8 cellular contexts compared by ENCODE assay signal in the genomic region with DNA sequence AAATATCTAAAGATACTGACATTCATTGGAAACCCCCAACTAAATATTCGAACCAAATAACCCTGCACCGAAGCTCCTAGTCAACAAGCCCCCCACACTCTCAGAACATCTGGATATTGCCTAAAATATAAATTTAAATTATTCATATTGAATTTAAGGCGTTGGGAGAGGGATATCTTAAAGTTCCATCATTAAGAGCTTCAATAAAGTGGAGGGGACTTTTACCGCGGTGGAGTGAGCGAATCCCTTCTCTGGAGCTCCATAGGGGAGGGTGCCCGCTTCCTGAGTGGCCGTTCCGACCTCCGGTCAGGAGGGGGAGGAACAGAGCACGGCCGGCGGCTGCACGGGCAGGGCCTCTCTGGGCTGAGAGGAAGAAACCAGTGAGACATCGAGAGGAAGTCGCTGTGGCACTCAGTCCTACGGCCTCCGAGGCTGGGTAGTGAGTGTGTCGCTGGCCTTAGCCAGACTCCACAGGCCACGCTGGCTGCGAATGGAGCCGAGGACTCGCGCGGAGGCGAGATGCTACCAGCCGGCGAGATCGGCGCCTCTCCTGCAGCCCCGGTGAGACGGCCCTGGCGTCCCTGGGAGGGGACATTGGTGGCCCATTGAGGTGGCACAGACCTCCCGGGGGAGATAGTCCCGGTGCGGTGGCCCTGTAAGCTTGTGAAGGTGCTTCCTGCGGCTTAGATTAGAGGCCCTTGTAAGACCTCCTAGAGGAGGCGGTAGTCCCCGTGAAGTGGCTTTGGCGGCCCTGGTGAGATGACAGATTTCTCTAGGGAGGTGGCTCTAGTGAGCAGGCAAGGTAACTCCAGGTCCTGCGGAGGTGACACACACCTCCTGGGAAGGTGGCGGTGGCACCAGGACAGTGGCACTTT. TPM values are rescaled to one million over a fixed set of nuclear protein-coding genes. Genes with fewer than 3 reads are reported as not detected.
DNase-seq lines count a peak whose midpoint lies in the region; TF ChIP-seq lines count a peak whose summit lies in the region.

RINT1 (plus strand) TSS at position 405 of the 875 bp plus-strand sequence; CDS start at position 520, 115 bp downstream.

- H2BK15ac ChIP-seq in H9 (ENCODE audit: low read depth, low read length): no peak within 1 kb of the TSS

- peak within 1 kb of the TSS; percentile 96 to 97 for H3K4me3 Mint-ChIP-seq in H9

- TF ChIP-seq CTCF in H9 (conservative IDR thresholded peaks at IDR 0.05) (peak; percentile 80), fibroblast of villous mesenchyme (IDR thresholded peaks at IDR 0.05; ENCODE audit: insufficient read depth, low read depth, low read length) (peak; percentile 82)

- H3K9ac ChIP-seq in H9 (ENCODE audit: extremely low read depth, insufficient read length, low read length) (peak within 1 kb of the TSS; percentile 72), subcutaneous abdominal adipose tissue (ENCODE audit: low read length in 5 of 5) (peak within 1 kb of the TSS; percentile 99 to 100 (median 100))

- H3K27ac ChIP-seq in H9 (ENCODE audit: insufficient read length, low read depth, low read length): no peak within 1 kb of the TSS
- peak within 1 kb of the TSS; percentile 72 for H3K27ac ChIP-seq in subcutaneous abdominal adipose tissue (ENCODE audit: low read depth, low read length)

- peaks cover 2 to 16% (median 8%) of the 10 kb centered on the region in 3 experiments; a peak in 4 of 7 replicates for H3K36me3 Mint-ChIP-seq in H9 (ENCODE audit: insufficient read depth in 1 of 3, low read depth in 3 of 3)

- H3K18ac ChIP-seq in H9 (ENCODE audit: insufficient read length, low read depth, low read length): no peak within 1 kb of the TSS

- no peaks in the 10 kb centered on the region for H3K79me1 ChIP-seq in H9 (ENCODE audit: insufficient read depth, low read depth, low read length, poor library complexity, severe bottlenecking)

- H4K5ac ChIP-seq in H9 (ENCODE audit: insufficient read length, low read depth, low read length): no peak within 1 kb of the TSS

- H2BK20ac ChIP-seq in H9 (ENCODE audit: low read depth, low read length, poor library complexity, severe bottlenecking): no peak within 1 kb of the TSS

- H3K4me1 Mint-ChIP-seq in H9: peaks cover 12 to 16% of the 10 kb centered on the region in 2 experiments

- no peak within 1 kb of the TSS for H4K91ac ChIP-seq in H9 (ENCODE audit: insufficient read length, low read depth, low read length)

- H3K4me1 ChIP-seq in H9 (ENCODE audit: insufficient read depth, low read length) (0 out of 2 replicates have a peak, but pooled peaks cover 2% of the 10 kb centered on the region), neuron (ENCODE audit: insufficient read depth, low read length) (peaks cover 13% of the 10 kb centered on the region), subcutaneous abdominal adipose tissue (ENCODE audit: control insufficient read depth in 5 of 5, insufficient read depth in 5 of 5, low read length in 5 of 5) (peaks cover 2 to 27% (median 21%) of the 10 kb centered on the region in 5 donors)

- peak within 1 kb of the TSS; percentile 84 for H3K4me2 ChIP-seq in H9 (ENCODE audit: insufficient read depth, insufficient read length, low read length)

- H3K36me3 ChIP-seq in neuron (ENCODE audit: insufficient read depth, low read length) (peaks cover 10% of the 10 kb centered on the region), subcutaneous abdominal adipose tissue (ENCODE audit: control insufficient read depth in 5 of 5, insufficient read depth in 5 of 5, low read length in 5 of 5) (peaks cover 0 to 7% (median 1%) of the 10 kb centered on the region in 5 donors)

- H3K23me2 ChIP-seq in H9 (ENCODE audit: insufficient read length, low read depth, low read length, poor library complexity, severe bottlenecking): peaks cover 4% of the 10 kb centered on the region

- H3K23ac ChIP-seq in H9 (ENCODE audit: insufficient read length, low read depth, low read length): no peak within 1 kb of the TSS

- no peaks in the 10 kb centered on the region for H3K9me3 Mint-ChIP-seq in H9

- no peak within 1 kb of the TSS for H3K56ac ChIP-seq in H9 (ENCODE audit: insufficient read length, low read depth, low read length)

- no peaks in the 10 kb centered on the region for H4K20me1 ChIP-seq in H9 (ENCODE audit: control insufficient read depth, insufficient read depth, insufficient read length)

- H4K8ac ChIP-seq in H9 (replicated peaks; ENCODE audit: insufficient read length, low read depth, low read length): no peak within 1 kb of the TSS

- H3K27ac Mint-ChIP-seq in H9: peak within 1 kb of the TSS in 2 of 3 experiments; percentile 82 to 85; a peak in 4 of 7 replicates

- H3K79me2 ChIP-seq in H9 (ENCODE audit: insufficient read depth, low read length): no peaks in the 10 kb centered on the region

- H2AK5ac ChIP-seq in H9 (ENCODE audit: insufficient read length, low read length): no peak within 1 kb of the TSS

- H3K9me3 ChIP-seq in H9 (ENCODE audit: control insufficient read depth, low read depth, low read length) (no peaks in the 10 kb centered on the region), neuron (ENCODE audit: low read length) (no peaks in the 10 kb centered on the region), subcutaneous abdominal adipose tissue (ENCODE audit: control insufficient read depth in 5 of 5, low read length in 5 of 5) (no peaks in the 10 kb centered on the region)

- no peak within 1 kb of the TSS; the same call in 1 of the 2 replicates for H3K14ac ChIP-seq in H9 (ENCODE audit: insufficient read depth, low read length)

- DNase-seq in GDM1 (lab: John Stamatoyannopoulos, UW): peak; percentile 89
- DNase-seq in H9: peak; percentile 92
- peak; percentile 89 for DNase-seq in M059J (ENCODE audit: low read depth)
- DNase-seq in SIG-M5 (lab: John Stamatoyannopoulos, UW): peak; percentile 55
- peak; percentile 71 for DNase-seq in activated gamma-delta T cell (lab: John Stamatoyannopoulos, UW)
- DNase-seq in fibroblast of villous mesenchyme (ENCODE audit: low read depth): peak; percentile 93

- H2AFZ ChIP-seq in H9 (ENCODE audit: low read length): peak within 1 kb of the TSS; percentile 16
- peak within 1 kb of the TSS; percentile 92 for H2AFZ ChIP-seq in neuron (ENCODE audit: low read depth, low read length)

- no CpG with 5 or more reads among the region's 42 CpGs for WGBS in H9 (ENCODE audit: extremely low coverage, insufficient read length, low lambda C conversion rate)

- no peak within 1 kb of the TSS for H3T11ph ChIP-seq in H9 (ENCODE audit: low read length)

- H2BK12ac ChIP-seq in H9 (ENCODE audit: insufficient read length, low read depth, low read length): no peak within 1 kb of the TSS

- H3K4ac ChIP-seq in H9 (ENCODE audit: low read depth, low read length): no peak within 1 kb of the TSS

- no peak within 1 kb of the TSS for H2BK120ac ChIP-seq in H9 (ENCODE audit: low read depth, low read length, poor library complexity, severe bottlenecking)

- no peak within 1 kb of the TSS for H2BK5ac ChIP-seq in H9 (ENCODE audit: insufficient read length, low read length)

- H3K27me3 Mint-ChIP-seq in H9 (ENCODE audit: low read depth): no peaks in the 10 kb centered on the region

- H3K27me3 ChIP-seq in H9 (ENCODE audit: insufficient read depth, low read length) (no peaks in the 10 kb centered on the region), neuron (ENCODE audit: insufficient read depth, low read length) (no peaks in the 10 kb centered on the region), subcutaneous abdominal adipose tissue (ENCODE audit: control insufficient read depth in 5 of 5, insufficient read depth in 4 of 5, low read length in 5 of 5) (no peaks in the 10 kb centered on the region)

- H3K4me3 ChIP-seq in fibroblast of villous mesenchyme (ENCODE audit: low read depth, low read length) (peak within 1 kb of the TSS; percentile 96), neuron (ENCODE audit: low read length) (peak within 1 kb of the TSS; percentile 83), subcutaneous abdominal adipose tissue (ENCODE audit: low read depth in 1 of 5, low read length in 5 of 5) (peak within 1 kb of the TSS; percentile 98 to 100 (median 99))

RNA-seq across cellular contexts. Expression of gene RINT1, which starts in this region (rescaled TPM):
- total RNA-seq in H9 (2021): 20.8 and 21.5 TPM in 2 replicates
- 10.3 and 14.2 TPM in 2 replicates for total RNA-seq in M059J (2014; rRNA removed; shearing (Covaris generic))
- total RNA-seq in fibroblast of villous mesenchyme: 13.9 and 22.5 TPM in 2 replicates
